ENCODE assay signal across 10 cellular contexts in genomic region chr21:45534591-45535331, GRCh38. TPM values are rescaled to one million over a fixed set of nuclear protein-coding genes. Genes with fewer than 3 reads are reported as not detected.
DNase-seq lines count a peak whose midpoint lies in the region; ATAC-seq, FAIRE-seq and TF ChIP-seq lines count a peak whose summit lies in the region.
"Had no signal": no experiment of that assay in that cellular context is flagged by ENCODE, and none has a peak within 500 bp of the region (broad histone marks: within the 10 kb centered on the region; RNA-seq: fewer than 3 reads in every experiment).

No MANE protein-coding gene starts in this region.

- CTCF ChIA-PET in CD4-positive, alpha-beta T cell (lab: Charles Lee) = interaction anchor here (0.6 kb wide), 1 partner anchor 35 kb away, joined by 3 read pairs; no protein-coding TSS in a partner anchor

- H3K4me3 Mint-ChIP-seq in CD4-positive, alpha-beta T cell = no peak overlapping the region
- H3K4me3 Mint-ChIP-seq in neural progenitor cell = no peak overlapping the region
- H3K4me3 Mint-ChIP-seq: T-helper 17 cell had no signal

- H4K20me1 ChIP-seq in neural progenitor cell (ENCODE audit: low read depth) = peaks cover 28% of the 10 kb centered on the region

- FAIRE-seq in GM12891 (lab: Jason Lieb, UNC) = no peak

- no peak for ATAC-seq in CD4-positive, alpha-beta T cell (ENCODE audit: poor library complexity)
- ATAC-seq in Right ventricle myocardium inferior (peak; percentile 87), HG03045 (IDR thresholded peaks at IDR 0.05; ENCODE audit: unreplicated experiment) (no peak)
- ATAC-seq: T-helper 17 cell had no signal

- DNase-seq in CD4-positive, alpha-beta T cell = peak in 1 of 10 experiments; percentile 5
- DNase-seq in NCI-H69 (lab: John Stamatoyannopoulos, UW) (peak; percentile 92), Right ventricle myocardium inferior (ENCODE audit: missing footprints) (peak; percentile 86), neural progenitor cell (ENCODE audit: low spot score) (no peak), GM12891 (ENCODE audit: insufficient read length, low spot score) (no peak), 8988T (no peak)
- DNase-seq: stimulated activated CD4-positive, alpha-beta T cell treated with anti-CD3 and anti-CD28 coated beads, Interleukin-12 subunit alpha, Interleukin-12 subunit beta, amount 100 ng/mL, for 4 hours had no signal

- peaks cover 2% of the 10 kb centered on the region for H3K79me2 ChIP-seq in neural progenitor cell (ENCODE audit: low read depth)

- H2AFZ ChIP-seq in neural progenitor cell (replicated peaks) = no peak overlapping the region

- no peak overlapping the region for H3K9ac ChIP-seq in neural progenitor cell

- intact Hi-C loops in CD4-positive, alpha-beta T cell (cut with DNase I, micrococcal nuclease) = no loop called here
- intact Hi-C loops in Right ventricle myocardium inferior (cut with DNase I) = no loop called here

- POLR2A ChIA-PET in CD4-positive, alpha-beta T cell (lab: Charles Lee) = no interaction called here

- no peak overlapping the region for H3K4me2 ChIP-seq in neural progenitor cell

- no peak for TF ChIP-seq POLR2A in GM12891 (IDR thresholded peaks at IDR 0.05; ENCODE audit: low read depth, low read length)

- no peaks in the 10 kb centered on the region for H3K27me3 Mint-ChIP-seq in CD4-positive, alpha-beta T cell
- H3K27me3 Mint-ChIP-seq in neural progenitor cell (ENCODE audit: insufficient read depth, low read depth) = peaks cover 6% of the 10 kb centered on the region
- H3K27me3 Mint-ChIP-seq: T-helper 17 cell had no signal

- no peaks in the 10 kb centered on the region for H3K9me3 ChIP-seq in CD4-positive, alpha-beta T cell (ENCODE audit: control insufficient read depth, low read length)
- H3K9me3 ChIP-seq in neutrophil (no peaks in the 10 kb centered on the region), neural progenitor cell (ENCODE audit: low read depth) (no peaks in the 10 kb centered on the region)

- peaks cover 13% of the 10 kb centered on the region for H3K36me3 Mint-ChIP-seq in CD4-positive, alpha-beta T cell (ENCODE audit: low read depth)
- H3K36me3 Mint-ChIP-seq in neural progenitor cell = peaks cover 10% of the 10 kb centered on the region

- peaks cover 87% of the 10 kb centered on the region for H3K36me3 ChIP-seq in neutrophil
- H3K36me3 ChIP-seq in neural progenitor cell = no peaks in the 10 kb centered on the region

- H3K4me1 Mint-ChIP-seq in CD4-positive, alpha-beta T cell (ENCODE audit: low read depth) = peaks cover 12% of the 10 kb centered on the region
- H3K4me1 Mint-ChIP-seq in neural progenitor cell = peaks cover 19% of the 10 kb centered on the region

- H3K27ac Mint-ChIP-seq in CD4-positive, alpha-beta T cell = peak overlapping the region; percentile 33
- no peak overlapping the region for H3K27ac Mint-ChIP-seq in neural progenitor cell
- H3K27ac Mint-ChIP-seq: T-helper 17 cell had no signal

- no peaks in the 10 kb centered on the region for H3F3A ChIP-seq in neural progenitor cell (ENCODE audit: low read depth)

- H3K4me3 ChIP-seq in neutrophil (ENCODE audit: low read depth in 1 of 2, low read length in 1 of 2) = peak overlapping the region; percentile 68 to 70
- H3K4me3 ChIP-seq in neural progenitor cell = no peak overlapping the region

- no peaks in the 10 kb centered on the region for H3K27me3 ChIP-seq in CD4-positive, alpha-beta T cell (ENCODE audit: control insufficient read depth, insufficient read depth, low read length)
- H3K27me3 ChIP-seq in neutrophil (no peaks in the 10 kb centered on the region), neural progenitor cell (no peaks in the 10 kb centered on the region)

- no peaks in the 10 kb centered on the region for H3K9me3 Mint-ChIP-seq in CD4-positive, alpha-beta T cell
- H3K9me3 Mint-ChIP-seq in neural progenitor cell = no peaks in the 10 kb centered on the region

- H3K27ac ChIP-seq in CD4-positive, alpha-beta T cell (ENCODE audit: low read depth, low read length) = no peak overlapping the region
- H3K27ac ChIP-seq in neutrophil = peak overlapping the region; percentile 98
- no peak overlapping the region for H3K27ac ChIP-seq in neural progenitor cell

- TF ChIP-seq CTCF in CD4-positive, alpha-beta T cell (IDR thresholded peaks at IDR 0.05) = no peak
- TF ChIP-seq CTCF in neutrophil (IDR thresholded peaks at IDR 0.05) = no peak
- TF ChIP-seq CTCF in neural progenitor cell (IDR thresholded peaks at IDR 0.05) = no peak

- H3K4me1 ChIP-seq in neutrophil (ENCODE audit: control insufficient read depth in 1 of 2, insufficient read depth in 1 of 2, low read depth in 1 of 2, low read length in 1 of 2) = peaks cover 77 to 83% of the 10 kb centered on the region in 2 experiments
- H3K4me1 ChIP-seq in neural progenitor cell = peaks cover 4% of the 10 kb centered on the region

TF ChIP-seq in GM12891, 5 proteins besides CTCF, POLR2A, EP300 and RAD21:
- TF ChIP-seq POLR2AphosphoS5 (IDR thresholded peaks at IDR 0.05; ENCODE audit: low read depth, low read length) (no peak), SPI1 (IDR thresholded peaks at IDR 0.05; ENCODE audit: low read depth, low read length) (no peak), TAF1 (IDR thresholded peaks at IDR 0.05; ENCODE audit: low read depth, low read length) (no peak), PAX5 (IDR thresholded peaks at IDR 0.05; ENCODE audit: insufficient read depth, low read length, severe bottlenecking) (no peak), POU2F2 (IDR thresholded peaks at IDR 0.05; ENCODE audit: low read depth, low read length) (no peak)

RNA-seq across cellular contexts. Expression of gene SLC19A1, which starts 7.5 kb away (rescaled TPM):
- total RNA-seq in CD4-positive, alpha-beta T cell = 10 to 100 TPM; 11.5 to 12.0 TPM
- total RNA-seq in Right ventricle myocardium inferior (8.2 TPM), neural progenitor cell (ENCODE audit: low replicate concordance) (7.7 and 17.3 TPM in 2 replicates)
- 8.4 TPM for polyA plus RNA-seq in GM12891 (2012; ENCODE audit: low read depth, missing spikeins)

Comparison
In these comparisons a context has a peak if more than half of its experiments do, and no peak if none do; other contexts are left out.
1. DNase-seq: peak in NCI-H69 (single experiment) and Right ventricle myocardium inferior (single experiment); none in neural progenitor cell (single experiment), GM12891 (single experiment) and 8988T (single experiment).